ENCODE assay signal across 1 cellular context in the genomic region with DNA sequence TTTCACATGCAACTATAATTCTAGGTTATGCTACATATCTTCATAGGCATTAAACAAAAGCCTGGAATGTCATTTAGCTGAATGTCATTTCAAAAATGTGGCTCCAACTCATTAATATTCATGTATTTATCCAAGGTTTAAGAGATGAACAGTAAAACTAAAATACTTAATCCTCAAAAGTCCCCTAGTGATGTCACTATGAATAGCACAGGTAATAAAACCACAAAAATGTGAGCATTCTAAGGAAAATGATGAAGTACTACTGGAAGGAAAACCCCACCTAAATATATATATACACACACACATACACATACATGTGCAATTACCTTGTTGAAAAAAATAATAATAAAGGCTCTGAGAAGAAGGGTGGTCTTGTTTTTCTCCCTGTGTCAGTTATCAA.
TF ChIP-seq lines count a peak whose summit lies in the region.

No MANE protein-coding gene starts in this region.

TF ChIP-seq in GM23338, 12 proteins besides CTCF, POLR2A, EP300 and RAD21:
- TF ChIP-seq, protein P1, sequence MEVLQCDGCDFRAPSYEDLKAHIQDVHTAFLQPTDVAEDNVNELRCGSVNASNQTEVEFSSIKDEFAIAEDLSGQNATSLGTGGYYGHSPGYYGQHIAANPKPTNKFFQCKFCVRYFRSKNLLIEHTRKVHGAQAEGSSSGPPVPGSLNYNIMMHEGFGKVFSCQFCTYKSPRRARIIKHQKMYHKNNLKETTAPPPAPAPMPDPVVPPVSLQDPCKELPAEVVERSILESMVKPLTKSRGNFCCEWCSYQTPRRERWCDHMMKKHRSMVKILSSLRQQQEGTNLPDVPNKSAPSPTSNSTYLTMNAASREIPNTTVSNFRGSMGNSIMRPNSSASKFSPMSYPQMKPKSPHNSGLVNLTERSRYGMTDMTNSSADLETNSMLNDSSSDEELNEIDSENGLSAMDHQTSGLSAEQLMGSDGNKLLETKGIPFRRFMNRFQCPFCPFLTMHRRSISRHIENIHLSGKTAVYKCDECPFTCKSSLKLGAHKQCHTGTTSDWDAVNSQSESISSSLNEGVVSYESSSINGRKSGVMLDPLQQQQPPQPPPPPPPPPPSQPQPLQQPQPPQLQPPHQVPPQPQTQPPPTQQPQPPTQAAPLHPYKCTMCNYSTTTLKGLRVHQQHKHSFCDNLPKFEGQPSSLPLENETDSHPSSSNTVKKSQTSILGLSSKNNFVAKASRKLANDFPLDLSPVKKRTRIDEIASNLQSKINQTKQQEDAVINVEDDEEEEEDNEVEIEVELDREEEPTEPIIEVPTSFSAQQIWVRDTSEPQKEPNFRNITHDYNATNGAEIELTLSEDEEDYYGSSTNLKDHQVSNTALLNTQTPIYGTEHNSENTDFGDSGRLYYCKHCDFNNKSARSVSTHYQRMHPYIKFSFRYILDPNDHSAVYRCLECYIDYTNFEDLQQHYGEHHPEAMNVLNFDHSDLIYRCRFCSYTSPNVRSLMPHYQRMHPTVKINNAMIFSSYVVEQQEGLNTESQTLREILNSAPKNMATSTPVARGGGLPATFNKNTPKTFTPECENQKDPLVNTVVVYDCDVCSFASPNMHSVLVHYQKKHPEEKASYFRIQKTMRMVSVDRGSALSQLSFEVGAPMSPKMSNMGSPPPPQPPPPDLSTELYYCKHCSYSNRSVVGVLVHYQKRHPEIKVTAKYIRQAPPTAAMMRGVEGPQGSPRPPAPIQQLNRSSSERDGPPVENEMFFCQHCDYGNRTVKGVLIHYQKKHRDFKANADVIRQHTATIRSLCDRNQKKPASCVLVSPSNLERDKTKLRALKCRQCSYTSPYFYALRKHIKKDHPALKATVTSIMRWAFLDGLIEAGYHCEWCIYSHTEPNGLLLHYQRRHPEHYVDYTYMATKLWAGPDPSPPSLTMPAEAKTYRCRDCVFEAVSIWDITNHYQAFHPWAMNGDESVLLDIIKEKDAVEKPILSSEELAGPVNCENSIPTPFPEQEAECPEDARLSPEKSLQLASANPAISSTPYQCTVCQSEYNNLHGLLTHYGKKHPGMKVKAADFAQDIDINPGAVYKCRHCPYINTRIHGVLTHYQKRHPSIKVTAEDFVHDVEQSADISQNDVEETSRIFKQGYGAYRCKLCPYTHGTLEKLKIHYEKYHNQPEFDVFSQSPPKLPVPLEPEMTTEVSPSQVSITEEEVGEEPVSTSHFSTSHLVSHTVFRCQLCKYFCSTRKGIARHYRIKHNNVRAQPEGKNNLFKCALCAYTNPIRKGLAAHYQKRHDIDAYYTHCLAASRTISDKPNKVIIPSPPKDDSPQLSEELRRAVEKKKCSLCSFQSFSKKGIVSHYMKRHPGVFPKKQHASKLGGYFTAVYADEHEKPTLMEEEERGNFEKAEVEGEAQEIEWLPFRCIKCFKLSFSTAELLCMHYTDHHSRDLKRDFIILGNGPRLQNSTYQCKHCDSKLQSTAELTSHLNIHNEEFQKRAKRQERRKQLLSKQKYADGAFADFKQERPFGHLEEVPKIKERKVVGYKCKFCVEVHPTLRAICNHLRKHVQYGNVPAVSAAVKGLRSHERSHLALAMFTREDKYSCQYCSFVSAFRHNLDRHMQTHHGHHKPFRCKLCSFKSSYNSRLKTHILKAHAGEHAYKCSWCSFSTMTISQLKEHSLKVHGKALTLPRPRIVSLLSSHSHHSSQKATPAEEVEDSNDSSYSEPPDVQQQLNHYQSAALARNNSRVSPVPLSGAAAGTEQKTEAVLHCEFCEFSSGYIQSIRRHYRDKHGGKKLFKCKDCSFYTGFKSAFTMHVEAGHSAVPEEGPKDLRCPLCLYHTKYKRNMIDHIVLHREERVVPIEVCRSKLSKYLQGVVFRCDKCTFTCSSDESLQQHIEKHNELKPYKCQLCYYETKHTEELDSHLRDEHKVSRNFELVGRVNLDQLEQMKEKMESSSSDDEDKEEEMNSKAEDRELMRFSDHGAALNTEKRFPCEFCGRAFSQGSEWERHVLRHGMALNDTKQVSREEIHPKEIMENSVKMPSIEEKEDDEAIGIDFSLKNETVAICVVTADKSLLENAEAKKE (CRISPR knock-in tag; IDR thresholded peaks at IDR 0.05), result no peak
- TF ChIP-seq STAT1 (IDR thresholded peaks at IDR 0.05; ENCODE audit: unreplicated experiment) (no peak), ZNF114 (CRISPR knock-in tag; IDR thresholded peaks at IDR 0.05) (no peak), CREB1 (CRISPR knock-in tag; IDR thresholded peaks at IDR 0.05; ENCODE audit: low read depth) (no peak), POLR2AphosphoS5 (IDR thresholded peaks at IDR 0.05; ENCODE audit: low read depth) (no peak), ZNF331 (CRISPR knock-in tag; IDR thresholded peaks at IDR 0.05; ENCODE audit: low read depth) (no peak), NANOG (IDR thresholded peaks at IDR 0.05; ENCODE audit: borderline replicate concordance) (no peak), EZH2phosphoT487 (IDR thresholded peaks at IDR 0.05; ENCODE audit: unreplicated experiment) (no peak)
- TF ChIP-seq, protein P2, sequence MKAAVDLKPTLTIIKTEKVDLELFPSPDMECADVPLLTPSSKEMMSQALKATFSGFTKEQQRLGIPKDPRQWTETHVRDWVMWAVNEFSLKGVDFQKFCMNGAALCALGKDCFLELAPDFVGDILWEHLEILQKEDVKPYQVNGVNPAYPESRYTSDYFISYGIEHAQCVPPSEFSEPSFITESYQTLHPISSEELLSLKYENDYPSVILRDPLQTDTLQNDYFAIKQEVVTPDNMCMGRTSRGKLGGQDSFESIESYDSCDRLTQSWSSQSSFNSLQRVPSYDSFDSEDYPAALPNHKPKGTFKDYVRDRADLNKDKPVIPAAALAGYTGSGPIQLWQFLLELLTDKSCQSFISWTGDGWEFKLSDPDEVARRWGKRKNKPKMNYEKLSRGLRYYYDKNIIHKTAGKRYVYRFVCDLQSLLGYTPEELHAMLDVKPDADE (IDR thresholded peaks at IDR 0.05), result no peak
- TF ChIP-seq, protein P3, sequence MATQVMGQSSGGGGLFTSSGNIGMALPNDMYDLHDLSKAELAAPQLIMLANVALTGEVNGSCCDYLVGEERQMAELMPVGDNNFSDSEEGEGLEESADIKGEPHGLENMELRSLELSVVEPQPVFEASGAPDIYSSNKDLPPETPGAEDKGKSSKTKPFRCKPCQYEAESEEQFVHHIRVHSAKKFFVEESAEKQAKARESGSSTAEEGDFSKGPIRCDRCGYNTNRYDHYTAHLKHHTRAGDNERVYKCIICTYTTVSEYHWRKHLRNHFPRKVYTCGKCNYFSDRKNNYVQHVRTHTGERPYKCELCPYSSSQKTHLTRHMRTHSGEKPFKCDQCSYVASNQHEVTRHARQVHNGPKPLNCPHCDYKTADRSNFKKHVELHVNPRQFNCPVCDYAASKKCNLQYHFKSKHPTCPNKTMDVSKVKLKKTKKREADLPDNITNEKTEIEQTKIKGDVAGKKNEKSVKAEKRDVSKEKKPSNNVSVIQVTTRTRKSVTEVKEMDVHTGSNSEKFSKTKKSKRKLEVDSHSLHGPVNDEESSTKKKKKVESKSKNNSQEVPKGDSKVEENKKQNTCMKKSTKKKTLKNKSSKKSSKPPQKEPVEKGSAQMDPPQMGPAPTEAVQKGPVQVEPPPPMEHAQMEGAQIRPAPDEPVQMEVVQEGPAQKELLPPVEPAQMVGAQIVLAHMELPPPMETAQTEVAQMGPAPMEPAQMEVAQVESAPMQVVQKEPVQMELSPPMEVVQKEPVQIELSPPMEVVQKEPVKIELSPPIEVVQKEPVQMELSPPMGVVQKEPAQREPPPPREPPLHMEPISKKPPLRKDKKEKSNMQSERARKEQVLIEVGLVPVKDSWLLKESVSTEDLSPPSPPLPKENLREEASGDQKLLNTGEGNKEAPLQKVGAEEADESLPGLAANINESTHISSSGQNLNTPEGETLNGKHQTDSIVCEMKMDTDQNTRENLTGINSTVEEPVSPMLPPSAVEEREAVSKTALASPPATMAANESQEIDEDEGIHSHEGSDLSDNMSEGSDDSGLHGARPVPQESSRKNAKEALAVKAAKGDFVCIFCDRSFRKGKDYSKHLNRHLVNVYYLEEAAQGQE (IDR thresholded peaks at IDR 0.05; ENCODE audit: unreplicated experiment), result no peak
